7 cellular contexts compared by ENCODE assay signal in genomic region chr1:74731399-74732052, GRCh38. TPM values are rescaled to one million over a fixed set of nuclear protein-coding genes. Genes with fewer than 3 reads are reported as not detected.
A peak's percentile ranks its signal among the peaks of the same experiment; 100 is the strongest.
DNase-seq lines count a peak whose midpoint lies in the region; ATAC-seq and TF ChIP-seq lines count a peak whose summit lies in the region.

No MANE protein-coding gene starts in this region.

- TF ChIP-seq CTCF in mesothelial cell of epicardium (IDR thresholded peaks at IDR 0.05; ENCODE audit: unreplicated experiment): no peak

- H3K9me3 Mint-ChIP-seq in activated naive CD8-positive, alpha-beta T cell (ENCODE audit: low read depth): peaks cover 10% of the 10 kb centered on the region
- peaks cover 18% of the 10 kb centered on the region for H3K9me3 Mint-ChIP-seq in mesothelial cell of epicardium

- peaks cover 32% of the 10 kb centered on the region for H3K36me3 Mint-ChIP-seq in activated naive CD8-positive, alpha-beta T cell
- peaks cover 21% of the 10 kb centered on the region for H3K36me3 Mint-ChIP-seq in mesothelial cell of epicardium

- peaks cover 39% of the 10 kb centered on the region for H3K4me1 Mint-ChIP-seq in activated naive CD8-positive, alpha-beta T cell (ENCODE audit: low read depth)
- peaks cover 32% of the 10 kb centered on the region for H3K4me1 Mint-ChIP-seq in mesothelial cell of epicardium

- peak; percentile 16 for ATAC-seq in GM18867 (IDR thresholded peaks at IDR 0.05; ENCODE audit: unreplicated experiment)
- peak; percentile 34 for ATAC-seq in HG02981 (IDR thresholded peaks at IDR 0.05; ENCODE audit: unreplicated experiment)

- DNase-seq in mesothelial cell of epicardium (ENCODE audit: low spot score in 2 of 2, unreplicated experiment in 2 of 2): no peak
- no peak for DNase-seq in stimulated activated CD4-positive, alpha-beta T cell treated with anti-CD3 and anti-CD28 coated beads, Interleukin-15, amount 100 ng/mL, for 24 hours
- no peak for DNase-seq in medulla oblongata (ENCODE audit: extremely low spot score)
- DNase-seq in NCI-H2196 (lab: John Stamatoyannopoulos, UW; ENCODE audit: unreplicated experiment): no peak

- peak overlapping the region; percentile 6 for H3K27ac Mint-ChIP-seq in activated naive CD8-positive, alpha-beta T cell
- no peak overlapping the region for H3K27ac Mint-ChIP-seq in mesothelial cell of epicardium

- peak overlapping the region; percentile 51 for H3K4me3 Mint-ChIP-seq in activated naive CD8-positive, alpha-beta T cell
- H3K4me3 Mint-ChIP-seq in mesothelial cell of epicardium: peak overlapping the region; percentile 6

- no peaks in the 10 kb centered on the region for H3K27me3 Mint-ChIP-seq in activated naive CD8-positive, alpha-beta T cell
- no peaks in the 10 kb centered on the region for H3K27me3 Mint-ChIP-seq in mesothelial cell of epicardium (ENCODE audit: low read depth)

RNA-seq across cellular contexts. Expression of gene CRYZ, which starts 1.3 kb away (rescaled TPM):
- 21.3 to 21.7 TPM (median 21.5 TPM) in 3 replicates for total RNA-seq in mesothelial cell of epicardium

RNA-seq across cellular contexts. Expression of gene TYW3, which starts 1.4 kb away (rescaled TPM):
- total RNA-seq in mesothelial cell of epicardium: 12.6 to 13.3 TPM (median 12.9 TPM) in 3 replicates

RNA-seq across cellular contexts. Expression of gene ERICH3, which starts 57.9 kb away (rescaled TPM):
- not detected in 3 replicates for total RNA-seq in mesothelial cell of epicardium
